ENCODE assay signal across 8 cellular contexts in the genomic region with DNA sequence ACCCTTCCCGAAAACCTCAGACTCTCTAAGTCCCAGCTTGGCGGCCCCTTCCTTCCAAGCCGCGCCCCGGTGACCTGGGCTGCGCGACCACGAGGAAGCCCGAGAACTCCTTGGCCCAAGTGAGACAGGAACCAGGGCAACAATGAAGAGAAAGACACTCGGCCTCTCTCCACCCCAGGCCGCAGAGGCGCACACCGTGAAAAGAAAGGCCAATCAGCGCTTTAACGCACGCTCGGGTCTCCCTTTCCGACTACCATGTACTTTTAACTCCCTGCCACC.
DNase-seq lines count a peak whose midpoint lies in the region; ATAC-seq and TF ChIP-seq lines count a peak whose summit lies in the region.

No MANE protein-coding gene starts in this region.

- H2AFZ ChIP-seq in SK-N-SH (ENCODE audit: low read depth), result no peak overlapping the region

- TF ChIP-seq CTCF in SK-N-SH (IDR thresholded peaks at IDR 0.05) (no peak), gastroesophageal sphincter (IDR thresholded peaks at IDR 0.05) (no peak)

- CTCF ChIA-PET in SK-N-SH (lab: Yijun Ruan, JAX), result no interaction called here

- no peaks in the 10 kb centered on the region for H3K9me3 ChIP-seq in SK-N-SH
- no peaks in the 10 kb centered on the region for H3K9me3 ChIP-seq in gastroesophageal sphincter

- H3K9me2 ChIP-seq in SK-N-SH, result no peaks in the 10 kb centered on the region

- ATAC-seq in GM21526 (IDR thresholded peaks at IDR 0.05; ENCODE audit: low FRiP score, unreplicated experiment), result peak; percentile 21
- ATAC-seq in gastroesophageal sphincter, result peak; percentile 23
- no peak for ATAC-seq in HG03457 (IDR thresholded peaks at IDR 0.05; ENCODE audit: unreplicated experiment)

- no peaks in the 10 kb centered on the region for H4K20me1 ChIP-seq in SK-N-SH (ENCODE audit: insufficient read depth)

- H3K4me2 ChIP-seq in SK-N-SH, result peak overlapping the region; percentile 73

- WGBS in SK-N-SH (ENCODE audit: low lambda C conversion rate), result 4% methylated on average over 18 of the region's 18 CpGs
- 0% methylated on average over 9 of the region's 18 CpGs; no CpG with 5 or more reads in 1 of the 2 donors for WGBS in gastroesophageal sphincter (ENCODE audit: low coverage in 1 of 2), 2 donors

- peak; percentile 26 for DNase-seq in SK-N-SH
- DNase-seq in retina, result peak; percentile 91
- DNase-seq in NCI-H446 treated with DMSO at 0.1 percent for 48 hours (lab: John Stamatoyannopoulos, UW), result no peak
- DNase-seq in AML-193 (lab: John Stamatoyannopoulos, UW), result no peak
- DNase-seq in superior temporal gyrus (ENCODE audit: extremely low spot score), result no peak

- no peak for TF ChIP-seq RAD21 in SK-N-SH (IDR thresholded peaks at IDR 0.05; ENCODE audit: low read length)

- H3K79me2 ChIP-seq in SK-N-SH (ENCODE audit: insufficient read depth), result no peaks in the 10 kb centered on the region

- H3K36me3 ChIP-seq in SK-N-SH (replicated peaks in 1 of 2; ENCODE audit: control insufficient read depth in 1 of 2, insufficient read depth in 2 of 2, low read length in 1 of 2) (no peaks in the 10 kb centered on the region), gastroesophageal sphincter (no peaks in the 10 kb centered on the region)

- no peak for TF ChIP-seq POLR2A in gastroesophageal sphincter (IDR thresholded peaks at IDR 0.05)

- H3K4me3 ChIP-seq in SK-N-SH (ENCODE audit: low read depth in 2 of 2, low read length in 1 of 2) (peak overlapping the region in 1 of 2 experiments; percentile 46; a peak in 1 of 4 replicates), gastroesophageal sphincter (peak overlapping the region; percentile 78 to 89)

- no peak for TF ChIP-seq EP300 in SK-N-SH (IDR thresholded peaks at IDR 0.05; ENCODE audit: borderline replicate concordance in 1 of 2, low read depth in 1 of 2, low read length in 1 of 2)
- no peak for TF ChIP-seq EP300 in gastroesophageal sphincter (IDR thresholded peaks at IDR 0.05)

- no peak overlapping the region for H3K27ac ChIP-seq in SK-N-SH (ENCODE audit: low read depth in 2 of 2, low read length in 1 of 2)
- H3K27ac ChIP-seq in gastroesophageal sphincter, result peak overlapping the region; percentile 94 to 99 (median 96)

- peaks cover 0 to 3% of the 10 kb centered on the region in 2 experiments; a peak in 1 of 4 replicates for H3K4me1 ChIP-seq in SK-N-SH (ENCODE audit: control insufficient read depth in 1 of 2, insufficient read depth in 2 of 2, low read depth in 1 of 2, low read length in 1 of 2)
- peaks cover 0 to 38% (median 0%) of the 10 kb centered on the region in 3 donors for H3K4me1 ChIP-seq in gastroesophageal sphincter

- H3F3A ChIP-seq in SK-N-SH (replicated peaks; ENCODE audit: insufficient read depth), result peaks cover 3% of the 10 kb centered on the region

- H3K9ac ChIP-seq in SK-N-SH, result no peak overlapping the region

- POLR2A ChIA-PET in SK-N-SH (lab: Yijun Ruan, JAX), result no interaction called here

- peaks cover 71% of the 10 kb centered on the region for H3K27me3 ChIP-seq in SK-N-SH (ENCODE audit: insufficient read depth)
- H3K27me3 ChIP-seq in gastroesophageal sphincter, result peaks cover 22% of the 10 kb centered on the region

TF ChIP-seq in SK-N-SH, 30 proteins besides CTCF, POLR2A, EP300 and RAD21:
- TF ChIP-seq EZH2phosphoT487 (IDR thresholded peaks at IDR 0.05; ENCODE audit: borderline replicate concordance, low read depth) (no peak), ELF1 (IDR thresholded peaks at IDR 0.05) (no peak), POLR2AphosphoS5 (IDR thresholded peaks at IDR 0.05; ENCODE audit: low read depth, low read length) (no peak), TEAD4 (IDR thresholded peaks at IDR 0.05; ENCODE audit: borderline replicate concordance, insufficient read depth) (no peak), SMC3 (IDR thresholded peaks at IDR 0.05; ENCODE audit: low read depth, low read length) (no peak), SIN3A (IDR thresholded peaks at IDR 0.05; ENCODE audit: borderline replicate concordance, low read depth, low read length) (no peak), MAX (IDR thresholded peaks at IDR 0.05; ENCODE audit: low read depth) (no peak), TCF12 (IDR thresholded peaks at IDR 0.05) (no peak), USF1 (IDR thresholded peaks at IDR 0.05; ENCODE audit: borderline replicate concordance, low read depth) (no peak), FOXJ3 (CRISPR knock-in tag; IDR thresholded peaks at IDR 0.05) (no peak), CHD2 (IDR thresholded peaks at IDR 0.05; ENCODE audit: low read length, partially characterized antibody) (no peak), FOXM1 (IDR thresholded peaks at IDR 0.05; ENCODE audit: low read depth) (no peak)
- TF ChIP-seq, protein P1, sequence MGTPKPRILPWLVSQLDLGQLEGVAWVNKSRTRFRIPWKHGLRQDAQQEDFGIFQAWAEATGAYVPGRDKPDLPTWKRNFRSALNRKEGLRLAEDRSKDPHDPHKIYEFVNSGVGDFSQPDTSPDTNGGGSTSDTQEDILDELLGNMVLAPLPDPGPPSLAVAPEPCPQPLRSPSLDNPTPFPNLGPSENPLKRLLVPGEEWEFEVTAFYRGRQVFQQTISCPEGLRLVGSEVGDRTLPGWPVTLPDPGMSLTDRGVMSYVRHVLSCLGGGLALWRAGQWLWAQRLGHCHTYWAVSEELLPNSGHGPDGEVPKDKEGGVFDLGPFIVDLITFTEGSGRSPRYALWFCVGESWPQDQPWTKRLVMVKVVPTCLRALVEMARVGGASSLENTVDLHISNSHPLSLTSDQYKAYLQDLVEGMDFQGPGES (IDR thresholded peaks at IDR 0.05; ENCODE audit: low read depth, low read length), result no peak
- TF ChIP-seq, protein P2, sequence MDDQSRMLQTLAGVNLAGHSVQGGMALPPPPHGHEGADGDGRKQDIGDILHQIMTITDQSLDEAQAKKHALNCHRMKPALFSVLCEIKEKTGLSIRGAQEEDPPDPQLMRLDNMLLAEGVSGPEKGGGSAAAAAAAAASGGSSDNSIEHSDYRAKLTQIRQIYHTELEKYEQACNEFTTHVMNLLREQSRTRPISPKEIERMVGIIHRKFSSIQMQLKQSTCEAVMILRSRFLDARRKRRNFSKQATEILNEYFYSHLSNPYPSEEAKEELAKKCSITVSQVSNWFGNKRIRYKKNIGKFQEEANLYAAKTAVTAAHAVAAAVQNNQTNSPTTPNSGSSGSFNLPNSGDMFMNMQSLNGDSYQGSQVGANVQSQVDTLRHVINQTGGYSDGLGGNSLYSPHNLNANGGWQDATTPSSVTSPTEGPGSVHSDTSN (IDR thresholded peaks at IDR 0.05), result no peak

Comparison
In these comparisons a context has a peak if more than half of its experiments do, and no peak if none do; other contexts are left out.
1. DNase-seq: peak in SK-N-SH (single experiment) and retina (single experiment); none in NCI-H446 treated with DMSO at 0.1 percent for 48 hours (single experiment), AML-193 (0 of 2) and superior temporal gyrus (single experiment).
2. H3K27ac ChIP-seq: peak in gastroesophageal sphincter (4 of 4); none in SK-N-SH (0 of 2).